ENCODE assay signal across 8 cellular contexts in the genomic region with DNA sequence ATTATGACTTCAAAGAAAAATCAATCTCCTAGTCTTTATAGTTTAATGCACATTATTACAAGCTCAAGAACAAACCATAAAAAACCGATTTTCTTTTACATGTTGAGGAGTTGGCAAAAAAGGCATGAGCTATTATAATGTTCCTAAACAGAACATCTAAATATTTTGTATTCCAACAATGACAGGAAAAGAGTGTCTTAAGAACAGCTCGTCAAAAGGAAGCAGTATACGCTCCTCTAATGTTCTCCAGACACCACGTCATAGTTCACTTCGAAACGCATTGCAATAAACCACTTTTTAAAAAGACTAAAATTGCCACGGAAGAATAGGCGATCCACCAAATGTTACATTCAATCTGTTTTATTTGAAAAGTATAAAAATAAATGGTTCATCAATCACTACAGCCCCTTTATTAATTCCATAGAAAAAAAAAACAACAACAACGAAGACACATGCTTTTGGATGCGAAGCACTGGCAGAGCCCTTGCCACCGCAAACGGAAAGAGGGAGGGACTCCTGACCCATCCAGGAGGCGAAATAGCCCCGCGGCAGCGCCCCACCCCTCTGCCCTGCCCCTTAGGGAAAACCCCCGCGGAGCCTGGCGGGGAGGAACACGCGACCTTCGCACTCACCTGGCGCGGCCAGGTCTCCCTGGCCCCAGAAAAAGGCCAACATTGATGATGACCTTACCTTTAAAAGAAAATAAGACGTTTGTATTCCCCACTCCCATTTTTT. TPM values are rescaled to one million over a fixed set of nuclear protein-coding genes. Genes with fewer than 3 reads are reported as not detected.
A peak's percentile ranks its signal among the peaks of the same experiment; 100 is the strongest.
DNase-seq lines count a peak whose midpoint lies in the region; ATAC-seq, FAIRE-seq and TF ChIP-seq lines count a peak whose summit lies in the region.

No MANE protein-coding gene starts in this region.

- FAIRE-seq in small intestine (lab: Jason Lieb, UNC): no peak
- FAIRE-seq in RCC 7860 (lab: Jason Lieb, UNC): no peak

- TF ChIP-seq CTCF in NB4 (IDR thresholded peaks at IDR 0.05; ENCODE audit: low read depth, low read length) (no peak), liver (IDR thresholded peaks at IDR 0.05; ENCODE audit: low read depth, low read length, missing input control) (no peak)

- no peak for TF ChIP-seq POLR2A in NB4 (IDR thresholded peaks at IDR 0.05; ENCODE audit: extremely low read depth, insufficient read length)

- H3K36me3 ChIP-seq in duodenal mucosa (ENCODE audit: control insufficient read depth in 1 of 2, insufficient read depth in 2 of 2, low read length in 2 of 2) (peaks cover 0 to 12% of the 10 kb centered on the region in 2 donors), liver (ENCODE audit: control insufficient read depth in 4 of 4, insufficient read depth in 3 of 4, low read depth in 1 of 4, low read length in 3 of 4) (peaks cover 0 to 3% (median 0%) of the 10 kb centered on the region in 4 donors), small intestine (ENCODE audit: control insufficient read depth in 2 of 2, insufficient read depth in 2 of 2, low read length in 2 of 2) (no peaks in the 10 kb centered on the region)

- H3K4me1 ChIP-seq in duodenal mucosa (ENCODE audit: control insufficient read depth in 1 of 2, insufficient read depth in 2 of 2, low read length in 2 of 2) (peaks cover 6 to 19% of the 10 kb centered on the region in 2 donors), liver (ENCODE audit: control insufficient read depth in 4 of 4, insufficient read depth in 4 of 4, low read length in 3 of 4) (peaks cover 8 to 42% (median 18%) of the 10 kb centered on the region in 4 donors), small intestine (ENCODE audit: control insufficient read depth in 2 of 2, insufficient read depth in 1 of 2, low read depth in 1 of 2, low read length in 1 of 2) (peaks cover 0 to 2% of the 10 kb centered on the region in 2 donors)

- ATAC-seq in HG03175 (IDR thresholded peaks at IDR 0.05; ENCODE audit: unreplicated experiment) (no peak), GM21367 (IDR thresholded peaks at IDR 0.05; ENCODE audit: unreplicated experiment) (no peak)

- DNase-seq in NB4 (ENCODE audit: low read depth) (peak; percentile 51), small intestine (peak; percentile 47), RCC 7860 (ENCODE audit: low spot score) (no peak), NCI-H146 treated with DMSO at 0.1 percent for 48 hours (lab: John Stamatoyannopoulos, UW; ENCODE audit: unreplicated experiment) (no peak)

- H3K9me3 ChIP-seq in duodenal mucosa (ENCODE audit: control insufficient read depth in 1 of 2, low read length in 2 of 2) (no peaks in the 10 kb centered on the region), liver (ENCODE audit: control insufficient read depth in 4 of 4, low read length in 3 of 4) (no peaks in the 10 kb centered on the region), small intestine (ENCODE audit: control insufficient read depth, low read depth) (no peaks in the 10 kb centered on the region)

- H3K9ac ChIP-seq in duodenal mucosa (ENCODE audit: low read depth in 1 of 2, low read length in 2 of 2) (peak overlapping the region in 1 of 2 donors; percentile 44), liver (ENCODE audit: low read depth in 1 of 2, low read length in 2 of 2) (no peak overlapping the region)

- H3K27me3 ChIP-seq in duodenal mucosa (ENCODE audit: control insufficient read depth in 1 of 2, insufficient read depth in 2 of 2, low read length in 2 of 2) (no peaks in the 10 kb centered on the region), liver (ENCODE audit: control insufficient read depth in 4 of 4, insufficient read depth in 4 of 4, low read length in 3 of 4) (no peaks in the 10 kb centered on the region), small intestine (ENCODE audit: control insufficient read depth in 2 of 2, insufficient read depth in 2 of 2, low read length in 2 of 2) (no peaks in the 10 kb centered on the region)

- H3K4me3 ChIP-seq in NB4 (ENCODE audit: low read depth, low read length) (peak overlapping the region; percentile 42), duodenal mucosa (ENCODE audit: low read depth in 1 of 2, low read length in 2 of 2) (peak overlapping the region; percentile 17 to 45), liver (ENCODE audit: low read depth in 1 of 3, low read length in 3 of 3) (peak overlapping the region in 1 of 3 donors; percentile 40), small intestine (ENCODE audit: low read depth in 1 of 2, low read length in 2 of 2) (peak overlapping the region in 1 of 2 donors; percentile 42)

- 30% methylated on average over 25 of the region's 25 CpGs for WGBS in liver
- WGBS in small intestine, 3 donors: 34 to 48% (median 47%) methylated on average over 24 to 25 of the region's 25 CpGs

- no peak for TF ChIP-seq RAD21 in liver (IDR thresholded peaks at IDR 0.05)

- H3K27ac ChIP-seq in duodenal mucosa (ENCODE audit: low read depth, low read length) (no peak overlapping the region), liver (ENCODE audit: low read depth in 1 of 2, low read length in 2 of 2) (peak overlapping the region; percentile 61 to 64), small intestine (ENCODE audit: low read depth in 1 of 2, low read length in 1 of 2) (peak overlapping the region in 1 of 2 donors; percentile 59)

TF ChIP-seq in liver, 16 proteins besides CTCF, POLR2A, EP300 and RAD21:
- TF ChIP-seq RXRA (IDR thresholded peaks at IDR 0.05) (peak; percentile 20 to 27), HNF4A (conservative IDR thresholded peaks at IDR 0.05) (peak; percentile 42 to 54), SP1 (IDR thresholded peaks at IDR 0.05) (peak; percentile 51)
- TF ChIP-seq, protein P1, sequence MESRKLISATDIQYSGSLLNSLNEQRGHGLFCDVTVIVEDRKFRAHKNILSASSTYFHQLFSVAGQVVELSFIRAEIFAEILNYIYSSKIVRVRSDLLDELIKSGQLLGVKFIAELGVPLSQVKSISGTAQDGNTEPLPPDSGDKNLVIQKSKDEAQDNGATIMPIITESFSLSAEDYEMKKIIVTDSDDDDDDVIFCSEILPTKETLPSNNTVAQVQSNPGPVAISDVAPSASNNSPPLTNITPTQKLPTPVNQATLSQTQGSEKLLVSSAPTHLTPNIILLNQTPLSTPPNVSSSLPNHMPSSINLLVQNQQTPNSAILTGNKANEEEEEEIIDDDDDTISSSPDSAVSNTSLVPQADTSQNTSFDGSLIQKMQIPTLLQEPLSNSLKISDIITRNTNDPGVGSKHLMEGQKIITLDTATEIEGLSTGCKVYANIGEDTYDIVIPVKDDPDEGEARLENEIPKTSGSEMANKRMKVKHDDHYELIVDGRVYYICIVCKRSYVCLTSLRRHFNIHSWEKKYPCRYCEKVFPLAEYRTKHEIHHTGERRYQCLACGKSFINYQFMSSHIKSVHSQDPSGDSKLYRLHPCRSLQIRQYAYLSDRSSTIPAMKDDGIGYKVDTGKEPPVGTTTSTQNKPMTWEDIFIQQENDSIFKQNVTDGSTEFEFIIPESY (IDR thresholded peaks at IDR 0.05): no peak

RNA-seq across cellular contexts. Expression of a gene that starts 45.8 kb away (rescaled TPM):
- 10 to 100 TPM; 21.3 to 23.3 TPM for total RNA-seq in liver
- polyA plus RNA-seq in liver (10 to 100 TPM in 1 of 2 donors, 1 to 10 TPM in 1; 9.7 to 14.1 TPM), small intestine (10 to 100 TPM; 14.3 to 25.1 (median 20.8) TPM)

Comparison
In these comparisons a context has a peak if more than half of its experiments do, and no peak if none do; other contexts are left out.
1. DNase-seq: peak in NB4 (single experiment) and small intestine (single experiment); none in RCC 7860 (single experiment) and NCI-H146 treated with DMSO at 0.1 percent for 48 hours (single experiment).